Comparison of ENCODE assay signal across 8 cellular contexts in genomic region chr12:57864811-57865751, GRCh38. TPM values are rescaled to one million over a fixed set of nuclear protein-coding genes. Genes with fewer than 3 reads are reported as not detected.
DNase-seq lines count a peak whose midpoint lies in the region; ATAC-seq and TF ChIP-seq lines count a peak whose summit lies in the region.

No MANE protein-coding gene starts in this region.

- TF ChIP-seq RAD21 in IMR-90 (IDR thresholded peaks at IDR 0.05; ENCODE audit: low read length), result no peak

- BruUV-seq in Caco-2 (replicated peaks; lab: Mats Ljungman, UMichigan), result TSS peak; percentile 93
- BruUV-seq in IMR-90 (replicated peaks; lab: Mats Ljungman, UMichigan), result no TSS peak

- intact Hi-C loops in Caco-2 (cut with micrococcal nuclease; ENCODE audit: unreplicated experiment) (loop anchor here (1.0 to 2.0 kb wide), 2 partner anchors 18 to 32 kb away; no protein-coding TSS in a partner anchor), IMR-90 (cut with micrococcal nuclease) (loop anchor here (1.0 to 2.0 kb wide), 3 partner anchors 20 to 34 kb away; no protein-coding TSS in a partner anchor)

- peak overlapping the region; percentile 85 for H3K9ac ChIP-seq in IMR-90 (ENCODE audit: low read depth, low read length)

- no peak; the same call in 1 of the 2 replicates for TF ChIP-seq POLR2A in IMR-90 (IDR thresholded peaks at IDR 0.05; ENCODE audit: low read depth, low read length)

- peak overlapping the region; percentile 74 for H3K4me3 Mint-ChIP-seq in Caco-2 (ENCODE audit: unreplicated experiment)

- peaks cover 22% of the 10 kb centered on the region for H3K9me1 ChIP-seq in IMR-90 (ENCODE audit: insufficient read depth, low read length)

- peaks cover 3% of the 10 kb centered on the region for H3K36me3 Mint-ChIP-seq in Caco-2 (ENCODE audit: insufficient read depth, unreplicated experiment)

- in situ Hi-C loops in IMR-90 (cut with MboI; ENCODE audit: low sequenced_read_pairs), result no loop called here

- H2AK9ac ChIP-seq in IMR-90 (replicated peaks; ENCODE audit: low read depth, low read length, poor library complexity), result peak overlapping the region; percentile 92

- peak overlapping the region; percentile 93 for H4K91ac ChIP-seq in IMR-90 (ENCODE audit: insufficient read depth, low read depth, low read length)

- H3K4me3 ChIP-seq in Caco-2 (ENCODE audit: low read depth, low read length) (peak overlapping the region; percentile 49), IMR-90 (ENCODE audit: insufficient read depth, low read depth, low read length) (peak overlapping the region; percentile 41), coronary artery (peak overlapping the region; percentile 78)

- H3K4ac ChIP-seq in IMR-90 (ENCODE audit: low read depth, low read length), result peak overlapping the region; percentile 94

- TF ChIP-seq CTCF in Caco-2 (IDR thresholded peaks at IDR 0.05; ENCODE audit: insufficient read depth in 1 of 2, low read depth in 1 of 2, low read length in 1 of 2, severe bottlenecking in 1 of 2, unreplicated experiment in 1 of 2), result no peak
- TF ChIP-seq CTCF in IMR-90 (conservative IDR thresholded peaks at IDR 0.05; ENCODE audit: low read depth, low read length), result no peak
- no peak for TF ChIP-seq CTCF in coronary artery (IDR thresholded peaks at IDR 0.05)

- CTCF ChIA-PET in Caco-2 (lab: Charles Lee) (interaction anchor here (0.6 to 1.6 kb wide), 5 partner anchors 17 to 82 kb away, joined by 3 to 10 read pairs (median 4); partner anchors contain the start of gene TSFM), IMR-90 (lab: Yijun Ruan, JAX) (interaction anchor here (1.0 to 2.2 kb wide), 5 partner anchors 18 to 31 kb away, joined by 3 to 14 read pairs (median 3); no protein-coding TSS in a partner anchor)

- H3K9me3 Mint-ChIP-seq in Caco-2 (ENCODE audit: unreplicated experiment), result no peaks in the 10 kb centered on the region

- no peaks in the 10 kb centered on the region for H3K36me3 ChIP-seq in Caco-2 (ENCODE audit: control insufficient read depth, insufficient read depth, low read length)
- no peaks in the 10 kb centered on the region for H3K36me3 ChIP-seq in IMR-90 (ENCODE audit: control insufficient read depth, insufficient read depth, low read length)

- H2BK20ac ChIP-seq in IMR-90 (ENCODE audit: low read depth, low read length), result peak overlapping the region; percentile 60

- peak overlapping the region; percentile 93 to 95 for H4K8ac ChIP-seq in IMR-90 (ENCODE audit: low read depth in 2 of 2, low read length in 2 of 2)

- H2BK120ac ChIP-seq in IMR-90 (ENCODE audit: low read depth, low read length), result peak overlapping the region; percentile 96

- H3K27ac Mint-ChIP-seq in Caco-2 (ENCODE audit: unreplicated experiment), result peak overlapping the region; percentile 57

- H3K4me1 Mint-ChIP-seq in Caco-2 (ENCODE audit: low read depth, unreplicated experiment), result no peaks in the 10 kb centered on the region

- peak overlapping the region; percentile 80 for H3K4me2 ChIP-seq in IMR-90 (ENCODE audit: low read depth, low read length)

- H3K18ac ChIP-seq in IMR-90 (ENCODE audit: low read depth, low read length), result peak overlapping the region; percentile 81

- dilution Hi-C loops in IMR-90 (cut with HindIII; ENCODE audit: low sequenced_read_pairs, unreplicated experiment), result no loop called here

- H2BK5ac ChIP-seq in IMR-90 (ENCODE audit: low read depth, low read length, poor library complexity, severe bottlenecking), result peak overlapping the region; percentile 86

- H3K56ac ChIP-seq in IMR-90 (ENCODE audit: extremely low read depth, insufficient read depth, low read length), result peak overlapping the region; percentile 84

- POLR2A ChIA-PET in Caco-2 (lab: Charles Lee) (interaction anchor here (0.6 to 1.6 kb wide), 5 partner anchors 17 to 31 kb away, joined by 5 to 7 read pairs (median 7); partner anchors contain the start of gene CTDSP2), IMR-90 (lab: Charles Lee; ENCODE audit: unreplicated experiment) (interaction anchor here (0.8 to 2.6 kb wide), 8 partner anchors 12 to 31 kb away, joined by 3 to 24 read pairs (median 6); partner anchors contain the start of gene CTDSP2)

- H2AK5ac ChIP-seq in IMR-90 (ENCODE audit: low read depth, low read length), result peak overlapping the region; percentile 88; the same call in 1 of the 2 replicates

- H3K27me3 ChIP-seq in Caco-2 (replicated peaks; ENCODE audit: control insufficient read depth, insufficient read depth, low read length) (no peaks in the 10 kb centered on the region), IMR-90 (ENCODE audit: control insufficient read depth, insufficient read depth, low read length) (no peaks in the 10 kb centered on the region)

- H2BK15ac ChIP-seq in IMR-90 (ENCODE audit: low read depth, low read length), result peak overlapping the region; percentile 89

- H3K23ac ChIP-seq in IMR-90 (ENCODE audit: low read depth, low read length), result peak overlapping the region; percentile 91

- WGBS in IMR-90 (ENCODE audit: extremely low coverage in 2 of 2, insufficient read length in 1 of 2), 2 experiments, result 0% methylated on average over 26 of the region's 66 CpGs; no CpG with 5 or more reads in 1 of the 2 experiments

- H3K14ac ChIP-seq in IMR-90 (replicated peaks; ENCODE audit: low read depth, low read length), result peak overlapping the region; percentile 72

- peak; percentile 84 for ATAC-seq in GM21526 (IDR thresholded peaks at IDR 0.05; ENCODE audit: low FRiP score, unreplicated experiment)
- ATAC-seq in IMR-90 (ENCODE audit: low read depth), result peak; percentile 90
- peak; percentile 95 for ATAC-seq in left lobe of liver

- H2AFZ ChIP-seq in IMR-90 (replicated peaks; ENCODE audit: low read length, poor library complexity), result peak overlapping the region; percentile 95

- no peaks in the 10 kb centered on the region for H3K27me3 Mint-ChIP-seq in Caco-2 (ENCODE audit: insufficient read depth, unreplicated experiment)

- peak overlapping the region; percentile 98 for H3K27ac ChIP-seq in IMR-90 (ENCODE audit: insufficient read depth, low read length)
- peak overlapping the region; percentile 94 to 98 for H3K27ac ChIP-seq in coronary artery

- peaks cover 4% of the 10 kb centered on the region for H3K4me1 ChIP-seq in Caco-2
- peaks cover 27% of the 10 kb centered on the region for H3K4me1 ChIP-seq in IMR-90 (ENCODE audit: control insufficient read depth, insufficient read depth, low read length)

- H3K79me1 ChIP-seq in IMR-90 (ENCODE audit: low read depth in 1 of 2, low read length in 2 of 2), result peaks cover 4 to 13% of the 10 kb centered on the region in 2 experiments

- H3K9me3 ChIP-seq in Caco-2 (no peaks in the 10 kb centered on the region), IMR-90 (ENCODE audit: control insufficient read depth, insufficient read depth, low read length) (no peaks in the 10 kb centered on the region)

- DNase-seq in Caco-2, result peak; percentile 66 to 82
- peak; percentile 77 for DNase-seq in IMR-90
- peak; percentile 48 to 59 for DNase-seq in activated CD4-positive, alpha-beta T cell treated with anti-CD3 and anti-CD28 coated beads for 24 hours (ENCODE audit: low read depth in 2 of 2)
- DNase-seq in coronary artery (ENCODE audit: low spot score), result peak; percentile 92
- peak; percentile 61 for DNase-seq in left lobe of liver (ENCODE audit: low spot score)
- DNase-seq in stimulated activated CD4-positive, alpha-beta T cell treated with anti-CD3 and anti-CD28 coated beads, Interleukin-4, amount 100 ng/mL, for 24 hours, result peak; percentile 72
- DNase-seq in NK-92 (lab: John Stamatoyannopoulos, UW; ENCODE audit: unreplicated experiment), result no peak

- peak overlapping the region; percentile 85 for H4K5ac ChIP-seq in IMR-90 (ENCODE audit: low read depth, low read length)

- no peaks in the 10 kb centered on the region for H4K20me1 ChIP-seq in IMR-90 (ENCODE audit: insufficient read depth, low read length)

TF ChIP-seq in IMR-90, 13 proteins besides CTCF, POLR2A, EP300 and RAD21:
- TF ChIP-seq BHLHE40 (IDR thresholded peaks at IDR 0.05; ENCODE audit: low read depth, low read length) (no peak; the same call in 1 of the 2 replicates), FOS (IDR thresholded peaks at IDR 0.05; ENCODE audit: low read depth, low read length) (peak; percentile 23; the same call in 1 of the 2 replicates), MAFK (IDR thresholded peaks at IDR 0.05; ENCODE audit: low read depth, low read length) (no peak), MAZ (IDR thresholded peaks at IDR 0.05; ENCODE audit: borderline replicate concordance, low read depth, low read length) (peak; percentile 94), CEBPB (IDR thresholded peaks at IDR 0.05; ENCODE audit: low read depth, low read length) (peak; percentile 96)
TF ChIP-seq in IMR-90: peak in this region for 3.

RNA-seq across cellular contexts. Expression of gene CTDSP2, which starts 18.6 kb away (rescaled TPM):
- total RNA-seq in Caco-2 (2022), result 103 and 117 TPM in 2 replicates
- 79.4 and 114 TPM in 2 replicates for total RNA-seq in IMR-90 (2012; rRNA removed)
- polyA plus RNA-seq in IMR-90 (2012; rRNA removed), result 150 and 156 TPM in 2 replicates
- polyA plus RNA-seq in IMR-90 (2012; cell fraction: cytosol; rRNA removed), result 134 and 187 TPM in 2 replicates
- polyA plus RNA-seq in IMR-90 (2012; cell fraction: nucleus; rRNA removed; ENCODE audit: low replicate concordance), result 152 and 213 TPM in 2 replicates
- 86.3 TPM for total RNA-seq in left lobe of liver

RNA-seq across cellular contexts. Expression of gene AVIL, which starts 46.5 kb away (rescaled TPM):
- 0.84 and 2.3 TPM in 2 replicates for total RNA-seq in Caco-2 (2022)
- 1.1 and 1.3 TPM in 2 replicates for total RNA-seq in IMR-90 (2012; rRNA removed)
- 2.1 and 2.5 TPM in 2 replicates for polyA plus RNA-seq in IMR-90 (2012; rRNA removed)
- 0.37 and 0.42 TPM in 2 replicates for polyA plus RNA-seq in IMR-90 (2012; cell fraction: cytosol; rRNA removed)
- 8.3 and 25.0 TPM in 2 replicates for polyA plus RNA-seq in IMR-90 (2012; cell fraction: nucleus; rRNA removed; ENCODE audit: low replicate concordance)
- total RNA-seq in left lobe of liver, result 5.1 TPM
